ENCODE assay signal across 32 cellular contexts in the genomic region with DNA sequence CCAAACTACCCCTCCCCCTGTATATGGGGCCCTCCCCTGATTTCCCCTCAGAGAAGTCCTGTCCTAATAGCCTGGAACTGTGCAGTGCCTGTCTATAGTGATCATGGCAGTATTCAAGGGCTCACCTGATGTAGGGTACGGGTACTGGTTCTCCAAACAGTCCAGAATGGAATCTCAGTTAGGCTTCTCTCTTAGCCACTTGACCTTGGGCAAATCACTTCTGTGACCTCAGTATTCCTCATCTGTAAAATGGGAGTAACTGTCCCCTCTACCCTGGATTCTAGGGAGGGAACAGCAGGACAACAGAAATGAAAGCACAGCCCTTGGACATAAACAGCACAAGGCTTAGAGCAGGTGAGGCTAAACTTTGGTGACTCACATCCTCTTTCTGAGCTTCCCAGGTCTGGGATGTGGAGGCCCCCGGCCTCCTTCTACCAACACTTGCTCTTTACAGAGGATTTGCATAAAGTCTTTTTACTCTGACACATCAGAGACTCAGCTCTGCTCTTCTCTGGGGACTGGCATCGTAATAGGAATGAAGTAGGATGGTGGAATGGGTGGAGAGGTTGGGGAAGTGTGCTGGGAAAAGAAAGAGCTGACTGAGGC. TPM values are rescaled to one million over a fixed set of nuclear protein-coding genes. Genes with fewer than 3 reads are reported as not detected.
A peak's percentile ranks its signal among the peaks of the same experiment; 100 is the strongest.
DNase-seq lines count a peak whose midpoint lies in the region; ATAC-seq, FAIRE-seq and TF ChIP-seq lines count a peak whose summit lies in the region.
"Had no signal": no experiment of that assay in that cellular context is flagged by ENCODE, and none has a peak within 500 bp of the region (broad histone marks: within the 10 kb centered on the region; RNA-seq: fewer than 3 reads in every experiment).

No MANE protein-coding gene starts in this region.

- H4K20me1 ChIP-seq in K562 (replicated peaks; ENCODE audit: control insufficient read depth, insufficient read depth, low read length), result no peaks in the 10 kb centered on the region

- peak overlapping the region; percentile 27 for H3K14ac ChIP-seq in neuronal stem cell (ENCODE audit: low read length)

- no peak overlapping the region for H4K8ac ChIP-seq in neuronal stem cell (ENCODE audit: low read depth, low read length)

- no peak overlapping the region for H2BK120ac ChIP-seq in neuronal stem cell (ENCODE audit: low read depth, low read length)

- BruUV-seq in K562 (replicated peaks; lab: Mats Ljungman, UMichigan), result no TSS peak

- H2AFZ ChIP-seq in K562 (ENCODE audit: low read depth, low read length) (no peak overlapping the region), neuronal stem cell (ENCODE audit: low read length) (no peak overlapping the region)

- no peaks in the 10 kb centered on the region for H3K79me1 ChIP-seq in neuronal stem cell (ENCODE audit: low read depth, low read length)

- TF ChIP-seq RAD21 in K562 (CRISPR knock-in tag; conservative IDR thresholded peaks at IDR 0.05 in 1 of 2, IDR thresholded peaks at IDR 0.05 in 1 of 2), result no peak

- WGBS in K562 (ENCODE audit: insufficient coverage, low coverage, missing lambda C conversion rate), result 84% methylated on average over 3 of the region's 3 CpGs
- WGBS in neuronal stem cell (ENCODE audit: extremely low coverage in 2 of 2, insufficient read length in 2 of 2, insufficient replicate concordance in 1 of 2), 2 donors, result no CpG with 5 or more reads among the region's 3 CpGs
- 78% methylated on average over 3 of the region's 3 CpGs for WGBS in esophagus muscularis mucosa

- H3K4me3 ChIP-seq in K562 (no peak overlapping the region), neuronal stem cell (ENCODE audit: low read length in 2 of 2) (no peak overlapping the region), esophagus muscularis mucosa (no peak overlapping the region), left lung (no peak overlapping the region)
- H3K4me3 ChIP-seq: A549, esophagus squamous epithelium, MG63, smooth muscle cell, upper lobe of right lung had no signal

- H3K36me3 ChIP-seq in K562 (ENCODE audit: control insufficient read depth, insufficient read depth, low read length) (peaks cover 24% of the 10 kb centered on the region), neuronal stem cell (replicated peaks in 1 of 2; ENCODE audit: control insufficient read depth in 2 of 2, insufficient read depth in 2 of 2, low read length in 2 of 2) (no peaks in the 10 kb centered on the region), esophagus muscularis mucosa (no peaks in the 10 kb centered on the region), left lung (no peaks in the 10 kb centered on the region)
- H3K36me3 ChIP-seq: esophagus squamous epithelium, MG63, upper lobe of right lung had no signal

- H3K9me1 ChIP-seq in K562 (ENCODE audit: control insufficient read depth, insufficient read depth, low read length), result peaks cover 5% of the 10 kb centered on the region

- no peak overlapping the region for H4K91ac ChIP-seq in neuronal stem cell (ENCODE audit: low read depth, low read length, poor library complexity)

- peak; percentile 66 for DNase-seq in DMS53 (lab: John Stamatoyannopoulos, UW)
- no peak for DNase-seq in K562 (ENCODE audit: extremely low read depth in 1 of 4, low spot score in 3 of 4)
- no peak for DNase-seq in neuronal stem cell (ENCODE audit: low spot score)
- DNase-seq in esophagus muscularis mucosa (ENCODE audit: extremely low spot score), result no peak
- DNase-seq in left lung, result no peak
- DNase-seq in left cardiac atrium, result no peak
- DNase-seq in SHP77 (lab: John Stamatoyannopoulos, UW), result no peak
- DNase-seq: activated CD4-positive, CD25-positive, alpha-beta regulatory T cell; activated naive CD4-positive, alpha-beta T cell treated with Interleukin-2 at 50 U/mL for 16 hours; activated T-cell treated with anti-CD3 and anti-CD28 coated beads, Interleukin-2, amount 50 U/mL, for 72 hours; central memory CD4-positive, alpha-beta T cell; cortex of kidney; effector memory CD8-positive, alpha-beta T cell; esophagus squamous epithelium; foreskin melanocyte; GF-D8; KBM-7; MG63; NCI-H2029; NCI-H510A treated with DMSO at 0.1 percent for 48 hours; retina; SK-N-SH; stimulated activated CD4-positive, alpha-beta T cell treated with anti-CD3 and anti-CD28 coated beads, Interleukin-1b, Interleukin-23, amount 100 ng/mL, for 48 hours; stimulated activated naive CD8-positive, alpha-beta T cell treated with anti-CD3 and anti-CD28 coated beads, Interleukin-15, Interleukin-2, amounts not matched to agents 100 U/mL and 50 U/mL, for 24 hours; upper lobe of right lung had no signal

- H3K27ac ChIP-seq in K562 (ENCODE audit: extremely low read depth, low read depth, low read length), result no peak overlapping the region
- no peak overlapping the region for H3K27ac ChIP-seq in neuronal stem cell (replicated peaks; ENCODE audit: low read length)
- H3K27ac ChIP-seq in esophagus muscularis mucosa (replicated peaks in 1 of 4), result no peak overlapping the region
- no peak overlapping the region for H3K27ac ChIP-seq in left lung
- H3K27ac ChIP-seq: A549, esophagus squamous epithelium, upper lobe of right lung had no signal

- peak; percentile 80 for ATAC-seq in HG03442 (IDR thresholded peaks at IDR 0.05; ENCODE audit: unreplicated experiment)
- ATAC-seq in K562, result no peak
- ATAC-seq in left lung, result no peak
- no peak for ATAC-seq in left cardiac atrium
- ATAC-seq: A549; activated T-cell treated with anti-CD3 and anti-CD28 coated beads, Interleukin-2, amount 50 U/mL, for 72 hours; effector memory CD8-positive, alpha-beta T cell; stimulated activated naive CD8-positive, alpha-beta T cell treated with anti-CD3 and anti-CD28 coated beads, Interleukin-15, Interleukin-2, amounts not matched to agents 100 U/mL and 50 U/mL, for 24 hours; upper lobe of right lung had no signal

- H3K4me2 ChIP-seq in K562 (ENCODE audit: insufficient read depth, low read length) (no peak overlapping the region), neuronal stem cell (ENCODE audit: insufficient read depth, low read length, poor library complexity, severe bottlenecking) (no peak overlapping the region)
- H3K4me2 ChIP-seq: A549, SK-N-SH, smooth muscle cell had no signal

- POLR2A ChIA-PET in K562 (lab: Yijun Ruan, JAX), result interaction anchor here (0.6 to 7.7 kb wide), 7 partner anchors 10 to 52 kb away, joined by 3 to 80 read pairs (median 4); no protein-coding TSS in a partner anchor

- TF ChIP-seq CTCF in K562 (IDR thresholded peaks at IDR 0.05 in 2 of 3, conservative IDR thresholded peaks at IDR 0.05 in 1 of 3; ENCODE audit: insufficient read depth in 2 of 3, low read depth in 1 of 3, low read length in 3 of 3) (no peak), esophagus muscularis mucosa (IDR thresholded peaks at IDR 0.05) (no peak), left lung (IDR thresholded peaks at IDR 0.05) (no peak)

- intact Hi-C loops in K562 (cut with micrococcal nuclease) (no loop called here), esophagus muscularis mucosa (cut with DNase I) (no loop called here), left lung (cut with DNase I) (no loop called here), left cardiac atrium (cut with DNase I) (no loop called here)

- H2BK15ac ChIP-seq in neuronal stem cell (ENCODE audit: low read length), result no peak overlapping the region

- H3K79me2 ChIP-seq in K562 (ENCODE audit: control insufficient read depth, insufficient read depth, low read length), result peaks cover 4% of the 10 kb centered on the region; the same call in 1 of the 3 replicates

- H3K4ac ChIP-seq in neuronal stem cell (ENCODE audit: low read length), result no peak overlapping the region

- H2AK5ac ChIP-seq in neuronal stem cell (ENCODE audit: low read depth, low read length), result no peak overlapping the region

- H3K23ac ChIP-seq in neuronal stem cell (ENCODE audit: low read depth, low read length, poor library complexity), result no peak overlapping the region

- TF ChIP-seq POLR2A in K562 (conservative IDR thresholded peaks at IDR 0.05) (no peak), esophagus muscularis mucosa (IDR thresholded peaks at IDR 0.05; ENCODE audit: low read depth) (no peak)

- H3K9ac ChIP-seq in K562 (ENCODE audit: insufficient read depth in 1 of 2, low read depth in 2 of 2, low read length in 2 of 2) (no peak overlapping the region), neuronal stem cell (ENCODE audit: low read depth, low read length, poor library complexity) (no peak overlapping the region)
- H3K9ac ChIP-seq: SK-N-SH had no signal

- TF ChIP-seq EP300 in K562 (IDR thresholded peaks at IDR 0.05; ENCODE audit: low read length) (no peak), esophagus muscularis mucosa (IDR thresholded peaks at IDR 0.05) (no peak)

- H3K4me1 ChIP-seq in K562 (replicated peaks in 1 of 2; ENCODE audit: control insufficient read depth in 2 of 2, insufficient read depth in 2 of 2, low read length in 2 of 2), result peaks cover 45 to 48% of the 10 kb centered on the region in 2 experiments
- peaks cover 11 to 14% of the 10 kb centered on the region in 2 donors for H3K4me1 ChIP-seq in neuronal stem cell (ENCODE audit: control insufficient read depth in 2 of 2, insufficient read depth in 1 of 2, low read depth in 1 of 2, low read length in 2 of 2)
- H3K4me1 ChIP-seq in esophagus muscularis mucosa, result peaks cover 0 to 16% (median 12%) of the 10 kb centered on the region in 4 donors
- H3K4me1 ChIP-seq in left lung, result peaks cover 0 to 12% of the 10 kb centered on the region in 2 donors
- H3K4me1 ChIP-seq: A549 had no signal

- in situ Hi-C loops in K562 (cut with MboI), result no loop called here

- CTCF ChIA-PET in K562 (lab: Yijun Ruan, JAX; ENCODE audit: low intra/inter-chr PET ratio), result no interaction called here

- H2BK5ac ChIP-seq in neuronal stem cell (ENCODE audit: low read length), result no peak overlapping the region

- H3K9me3 ChIP-seq in K562 (replicated peaks; ENCODE audit: control insufficient read depth, insufficient read depth, low read depth, low read length) (no peaks in the 10 kb centered on the region), neuronal stem cell (replicated peaks in 1 of 2; ENCODE audit: control insufficient read depth in 2 of 2, insufficient read depth in 1 of 2, low read depth in 1 of 2, low read length in 2 of 2) (no peaks in the 10 kb centered on the region), esophagus muscularis mucosa (no peaks in the 10 kb centered on the region), left lung (no peaks in the 10 kb centered on the region)
- H3K9me3 ChIP-seq: A549, esophagus squamous epithelium, MG63, SK-N-SH, upper lobe of right lung had no signal

- H3K27me3 ChIP-seq in K562 (ENCODE audit: control insufficient read depth in 2 of 2, insufficient read depth in 2 of 2, low read length in 2 of 2), result no peaks in the 10 kb centered on the region
- peaks cover 0 to 54% (median 22%) of the 10 kb centered on the region in 3 experiments for H3K27me3 ChIP-seq in neuronal stem cell (ENCODE audit: control insufficient read depth in 3 of 3, insufficient read depth in 3 of 3, low read depth in 1 of 3, low read length in 3 of 3)
- H3K27me3 ChIP-seq in esophagus muscularis mucosa, result peaks cover 0 to 42% (median 0%) of the 10 kb centered on the region in 4 donors
- H3K27me3 ChIP-seq in left lung, result peaks cover 0 to 9% of the 10 kb centered on the region in 2 donors
- H3K27me3 ChIP-seq: MG63, upper lobe of right lung had no signal

- FAIRE-seq in K562 (lab: Jason Lieb, UNC), result no peak
- FAIRE-seq: A549, H54 had no signal

- H3K18ac ChIP-seq in neuronal stem cell (ENCODE audit: low read length), result no peak overlapping the region

- no peak overlapping the region for H2BK12ac ChIP-seq in neuronal stem cell (ENCODE audit: low read length)

RNA-seq across cellular contexts. Expression of a gene that starts 20.0 kb away (rescaled TPM):
- total RNA-seq in K562 (2011; cell fraction: chromatin; rRNA removed; ENCODE audit: low replicate concordance), result 0.74 and 1.0 TPM in 2 replicates
- 0.92 and 1.2 TPM in 2 replicates for total RNA-seq in K562 (2011; cell fraction: nucleolus; rRNA removed)
- 1.1 and 1.2 TPM in 2 replicates for total RNA-seq in K562 (2011; cell fraction: nucleoplasm; rRNA removed)
- total RNA-seq in K562 (2014; rRNA removed) (0.33 and 0.59 TPM in 2 replicates), K562 (2014; rRNA removed; fragmentation: Illumina TruSeq; extraction: Trizol) (not detected in 2 replicates), K562 (2015; rRNA removed; fragmentation: Illumina TruSeq; extraction: Trizol) (not detected in 2 replicates), K562 (2021) (0.33 and 0.49 TPM in 2 replicates), esophagus muscularis mucosa (1 to 10 TPM in 1 of 4 donors, not detected in 3; 1.8 TPM), left lung (10 to 100 TPM; 44.9 to 54.0 TPM), left cardiac atrium (1 to 10 TPM; 1.6 to 1.9 TPM)
- polyA plus RNA-seq in K562 (2011; rRNA removed) (0.17 and 0.64 TPM in 2 replicates), K562 (2014; fragmentation: Illumina TruSeq; extraction: Trizol) (0.32 and 0.68 TPM in 2 replicates), K562 (2014; fragmentation: Nextera tagmentation; extraction: Ambion mirVana) (under 1 TPM; 0.45 to 0.55 TPM), K562 (2014; rRNA removed) (0.32 and 0.53 TPM in 2 replicates)
- 0.68 and 1.0 TPM in 2 replicates for polyA plus RNA-seq in K562 (2011; cell fraction: cytosol; rRNA removed)
- polyA plus RNA-seq in K562 (2011; cell fraction: nucleus; rRNA removed), result 0.73 and 1.3 TPM in 2 replicates
- polyA plus RNA-seq in K562 (2012), result 0.48 and 0.66 TPM in 2 replicates
- not detected in 2 replicates for polyA minus RNA-seq in K562 (2011; rRNA and poly(A)+ RNA removed)
- not detected in 2 replicates for polyA minus RNA-seq in K562 (2011; cell fraction: cytosol; rRNA and poly(A)+ RNA removed)
- polyA minus RNA-seq in K562 (2011; cell fraction: nucleus; rRNA and poly(A)+ RNA removed), result not detected in 2 replicates
- not detected for polyA plus RNA-seq in neuronal stem cell (2013, experiment 1 of 2)
- not detected for polyA plus RNA-seq in neuronal stem cell (2013, experiment 2 of 2)
- total RNA-seq: activated T-cell treated with anti-CD3 and anti-CD28 coated beads, Interleukin-2, amount 50 U/mL, for 72 hours; osteocyte; smooth muscle cell; T-helper 1 cell treated with Interleukin-12 subunit alpha and Interleukin-12 subunit beta and Interleukin-4 antibody, amounts not matched to agents 30 ng/mL and 1 ng/mL, for 36 hours; temporal lobe had no signal
- polyA plus RNA-seq: SK-N-SH, smooth muscle cell had no signal

RNA-seq across cellular contexts. Expression of a gene that starts 22.2 kb away (rescaled TPM):
- 80.8 and 102 TPM in 2 replicates for total RNA-seq in K562 (2011; cell fraction: chromatin; rRNA removed; ENCODE audit: low replicate concordance)
- 96.7 and 104 TPM in 2 replicates for total RNA-seq in K562 (2011; cell fraction: nucleolus; rRNA removed)
- total RNA-seq in K562 (2011; cell fraction: nucleoplasm; rRNA removed), result 105 and 124 TPM in 2 replicates
- 59.7 and 103 TPM in 2 replicates for total RNA-seq in K562 (2014; rRNA removed)
- total RNA-seq in K562 (2014; rRNA removed; fragmentation: Illumina TruSeq; extraction: Trizol), result 67.6 and 79.8 TPM in 2 replicates
- 63.5 and 68.1 TPM in 2 replicates for total RNA-seq in K562 (2015; rRNA removed; fragmentation: Illumina TruSeq; extraction: Trizol)
- total RNA-seq in K562 (2021), result 76.5 and 81.3 TPM in 2 replicates
- 51.1 and 53.3 TPM in 2 replicates for polyA plus RNA-seq in K562 (2011; rRNA removed)
- 34.3 and 44.4 TPM in 2 replicates for polyA plus RNA-seq in K562 (2011; cell fraction: cytosol; rRNA removed)
- 78.7 and 92.4 TPM in 2 replicates for polyA plus RNA-seq in K562 (2011; cell fraction: nucleus; rRNA removed)
- polyA plus RNA-seq in K562 (2012), result 53.0 and 55.6 TPM in 2 replicates
- polyA plus RNA-seq in K562 (2014; fragmentation: Illumina TruSeq; extraction: Trizol), result 72.3 and 106 TPM in 2 replicates
- polyA plus RNA-seq in K562 (2014; fragmentation: Nextera tagmentation; extraction: Ambion mirVana), result 10 to 100 TPM; 18.5 to 22.9 TPM
- 42.7 and 49.5 TPM in 2 replicates for polyA plus RNA-seq in K562 (2014; rRNA removed)
- 55.7 and 60.3 TPM in 2 replicates for polyA minus RNA-seq in K562 (2011; rRNA and poly(A)+ RNA removed)
- polyA minus RNA-seq in K562 (2011; cell fraction: cytosol; rRNA and poly(A)+ RNA removed), result 37.3 and 64.4 TPM in 2 replicates
- polyA minus RNA-seq in K562 (2011; cell fraction: nucleus; rRNA and poly(A)+ RNA removed), result 55.6 and 91.2 TPM in 2 replicates
- polyA plus RNA-seq in neuronal stem cell (2013, experiment 1 of 2), result 0.03 TPM
- 0.01 TPM for polyA plus RNA-seq in neuronal stem cell (2013, experiment 2 of 2)
- 1 to 10 TPM; 2.5 to 4.8 (median 4.1) TPM for total RNA-seq in esophagus muscularis mucosa
- total RNA-seq in left lung, result 1 to 10 TPM; 8.4 to 9.7 TPM
- total RNA-seq in left cardiac atrium, result 1 to 10 TPM; 4.0 to 5.1 TPM
- total RNA-seq: osteocyte; smooth muscle cell; T-helper 1 cell treated with Interleukin-12 subunit alpha and Interleukin-12 subunit beta and Interleukin-4 antibody, amounts not matched to agents 30 ng/mL and 1 ng/mL, for 36 hours had no signal
- polyA plus RNA-seq: A549, SK-N-SH, smooth muscle cell had no signal

Comparison
In these comparisons a context has a peak if more than half of its experiments do, and no peak if none do; other contexts are left out.
1. RNA of a gene that starts 20.0 kb away (total RNA-seq): 44.9 to 54.0 TPM in left lung; 1.6 to 1.9 TPM in left cardiac atrium, 0.33 to 1.2 TPM in K562 and 1.8 TPM in esophagus muscularis mucosa; every median in the first group is over 10 times any median in the second.
2. RNA of a gene that starts 22.2 kb away (total RNA-seq): 59.7 to 124 TPM in K562; 8.4 to 9.7 TPM in left lung, 4.0 to 5.1 TPM in left cardiac atrium and 2.5 to 4.8 TPM in esophagus muscularis mucosa; every median in the first group is over 4 times any median in the second.